In the genomic region with DNA sequence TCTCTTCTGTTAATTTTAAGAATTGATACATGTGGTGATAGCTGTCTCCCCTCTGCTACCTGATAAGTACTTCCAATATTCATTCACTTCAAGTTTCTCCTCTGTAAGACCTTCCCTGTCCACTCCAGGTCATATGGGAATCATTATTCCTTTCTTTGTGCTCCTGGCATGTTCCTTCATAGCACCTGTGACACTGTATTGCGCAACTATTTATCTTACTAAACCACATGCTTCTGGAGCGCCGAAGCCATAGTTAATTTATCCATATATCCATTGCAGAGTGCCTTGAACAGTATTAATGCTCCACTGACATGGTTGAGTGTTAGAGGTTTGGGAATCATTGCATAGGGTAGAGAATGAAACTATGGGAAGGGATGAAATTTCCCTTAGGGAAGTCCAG, we compare ENCODE assay signal across 1 cellular context.
TF ChIP-seq lines count a peak whose summit lies in the region.

No MANE protein-coding gene starts in this region.

TF ChIP-seq in GM23338, 12 proteins besides CTCF, POLR2A, EP300 and RAD21 (continued from another document):
- TF ChIP-seq, protein P1, sequence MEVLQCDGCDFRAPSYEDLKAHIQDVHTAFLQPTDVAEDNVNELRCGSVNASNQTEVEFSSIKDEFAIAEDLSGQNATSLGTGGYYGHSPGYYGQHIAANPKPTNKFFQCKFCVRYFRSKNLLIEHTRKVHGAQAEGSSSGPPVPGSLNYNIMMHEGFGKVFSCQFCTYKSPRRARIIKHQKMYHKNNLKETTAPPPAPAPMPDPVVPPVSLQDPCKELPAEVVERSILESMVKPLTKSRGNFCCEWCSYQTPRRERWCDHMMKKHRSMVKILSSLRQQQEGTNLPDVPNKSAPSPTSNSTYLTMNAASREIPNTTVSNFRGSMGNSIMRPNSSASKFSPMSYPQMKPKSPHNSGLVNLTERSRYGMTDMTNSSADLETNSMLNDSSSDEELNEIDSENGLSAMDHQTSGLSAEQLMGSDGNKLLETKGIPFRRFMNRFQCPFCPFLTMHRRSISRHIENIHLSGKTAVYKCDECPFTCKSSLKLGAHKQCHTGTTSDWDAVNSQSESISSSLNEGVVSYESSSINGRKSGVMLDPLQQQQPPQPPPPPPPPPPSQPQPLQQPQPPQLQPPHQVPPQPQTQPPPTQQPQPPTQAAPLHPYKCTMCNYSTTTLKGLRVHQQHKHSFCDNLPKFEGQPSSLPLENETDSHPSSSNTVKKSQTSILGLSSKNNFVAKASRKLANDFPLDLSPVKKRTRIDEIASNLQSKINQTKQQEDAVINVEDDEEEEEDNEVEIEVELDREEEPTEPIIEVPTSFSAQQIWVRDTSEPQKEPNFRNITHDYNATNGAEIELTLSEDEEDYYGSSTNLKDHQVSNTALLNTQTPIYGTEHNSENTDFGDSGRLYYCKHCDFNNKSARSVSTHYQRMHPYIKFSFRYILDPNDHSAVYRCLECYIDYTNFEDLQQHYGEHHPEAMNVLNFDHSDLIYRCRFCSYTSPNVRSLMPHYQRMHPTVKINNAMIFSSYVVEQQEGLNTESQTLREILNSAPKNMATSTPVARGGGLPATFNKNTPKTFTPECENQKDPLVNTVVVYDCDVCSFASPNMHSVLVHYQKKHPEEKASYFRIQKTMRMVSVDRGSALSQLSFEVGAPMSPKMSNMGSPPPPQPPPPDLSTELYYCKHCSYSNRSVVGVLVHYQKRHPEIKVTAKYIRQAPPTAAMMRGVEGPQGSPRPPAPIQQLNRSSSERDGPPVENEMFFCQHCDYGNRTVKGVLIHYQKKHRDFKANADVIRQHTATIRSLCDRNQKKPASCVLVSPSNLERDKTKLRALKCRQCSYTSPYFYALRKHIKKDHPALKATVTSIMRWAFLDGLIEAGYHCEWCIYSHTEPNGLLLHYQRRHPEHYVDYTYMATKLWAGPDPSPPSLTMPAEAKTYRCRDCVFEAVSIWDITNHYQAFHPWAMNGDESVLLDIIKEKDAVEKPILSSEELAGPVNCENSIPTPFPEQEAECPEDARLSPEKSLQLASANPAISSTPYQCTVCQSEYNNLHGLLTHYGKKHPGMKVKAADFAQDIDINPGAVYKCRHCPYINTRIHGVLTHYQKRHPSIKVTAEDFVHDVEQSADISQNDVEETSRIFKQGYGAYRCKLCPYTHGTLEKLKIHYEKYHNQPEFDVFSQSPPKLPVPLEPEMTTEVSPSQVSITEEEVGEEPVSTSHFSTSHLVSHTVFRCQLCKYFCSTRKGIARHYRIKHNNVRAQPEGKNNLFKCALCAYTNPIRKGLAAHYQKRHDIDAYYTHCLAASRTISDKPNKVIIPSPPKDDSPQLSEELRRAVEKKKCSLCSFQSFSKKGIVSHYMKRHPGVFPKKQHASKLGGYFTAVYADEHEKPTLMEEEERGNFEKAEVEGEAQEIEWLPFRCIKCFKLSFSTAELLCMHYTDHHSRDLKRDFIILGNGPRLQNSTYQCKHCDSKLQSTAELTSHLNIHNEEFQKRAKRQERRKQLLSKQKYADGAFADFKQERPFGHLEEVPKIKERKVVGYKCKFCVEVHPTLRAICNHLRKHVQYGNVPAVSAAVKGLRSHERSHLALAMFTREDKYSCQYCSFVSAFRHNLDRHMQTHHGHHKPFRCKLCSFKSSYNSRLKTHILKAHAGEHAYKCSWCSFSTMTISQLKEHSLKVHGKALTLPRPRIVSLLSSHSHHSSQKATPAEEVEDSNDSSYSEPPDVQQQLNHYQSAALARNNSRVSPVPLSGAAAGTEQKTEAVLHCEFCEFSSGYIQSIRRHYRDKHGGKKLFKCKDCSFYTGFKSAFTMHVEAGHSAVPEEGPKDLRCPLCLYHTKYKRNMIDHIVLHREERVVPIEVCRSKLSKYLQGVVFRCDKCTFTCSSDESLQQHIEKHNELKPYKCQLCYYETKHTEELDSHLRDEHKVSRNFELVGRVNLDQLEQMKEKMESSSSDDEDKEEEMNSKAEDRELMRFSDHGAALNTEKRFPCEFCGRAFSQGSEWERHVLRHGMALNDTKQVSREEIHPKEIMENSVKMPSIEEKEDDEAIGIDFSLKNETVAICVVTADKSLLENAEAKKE (CRISPR knock-in tag; IDR thresholded peaks at IDR 0.05), result no peak
- TF ChIP-seq ZNF114 (CRISPR knock-in tag; IDR thresholded peaks at IDR 0.05) (no peak), POLR2AphosphoS5 (IDR thresholded peaks at IDR 0.05; ENCODE audit: low read depth) (no peak), JUNB (IDR thresholded peaks at IDR 0.05; ENCODE audit: unreplicated experiment) (no peak)
- TF ChIP-seq, protein P2, sequence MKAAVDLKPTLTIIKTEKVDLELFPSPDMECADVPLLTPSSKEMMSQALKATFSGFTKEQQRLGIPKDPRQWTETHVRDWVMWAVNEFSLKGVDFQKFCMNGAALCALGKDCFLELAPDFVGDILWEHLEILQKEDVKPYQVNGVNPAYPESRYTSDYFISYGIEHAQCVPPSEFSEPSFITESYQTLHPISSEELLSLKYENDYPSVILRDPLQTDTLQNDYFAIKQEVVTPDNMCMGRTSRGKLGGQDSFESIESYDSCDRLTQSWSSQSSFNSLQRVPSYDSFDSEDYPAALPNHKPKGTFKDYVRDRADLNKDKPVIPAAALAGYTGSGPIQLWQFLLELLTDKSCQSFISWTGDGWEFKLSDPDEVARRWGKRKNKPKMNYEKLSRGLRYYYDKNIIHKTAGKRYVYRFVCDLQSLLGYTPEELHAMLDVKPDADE (IDR thresholded peaks at IDR 0.05), result no peak
- TF ChIP-seq, protein P3, sequence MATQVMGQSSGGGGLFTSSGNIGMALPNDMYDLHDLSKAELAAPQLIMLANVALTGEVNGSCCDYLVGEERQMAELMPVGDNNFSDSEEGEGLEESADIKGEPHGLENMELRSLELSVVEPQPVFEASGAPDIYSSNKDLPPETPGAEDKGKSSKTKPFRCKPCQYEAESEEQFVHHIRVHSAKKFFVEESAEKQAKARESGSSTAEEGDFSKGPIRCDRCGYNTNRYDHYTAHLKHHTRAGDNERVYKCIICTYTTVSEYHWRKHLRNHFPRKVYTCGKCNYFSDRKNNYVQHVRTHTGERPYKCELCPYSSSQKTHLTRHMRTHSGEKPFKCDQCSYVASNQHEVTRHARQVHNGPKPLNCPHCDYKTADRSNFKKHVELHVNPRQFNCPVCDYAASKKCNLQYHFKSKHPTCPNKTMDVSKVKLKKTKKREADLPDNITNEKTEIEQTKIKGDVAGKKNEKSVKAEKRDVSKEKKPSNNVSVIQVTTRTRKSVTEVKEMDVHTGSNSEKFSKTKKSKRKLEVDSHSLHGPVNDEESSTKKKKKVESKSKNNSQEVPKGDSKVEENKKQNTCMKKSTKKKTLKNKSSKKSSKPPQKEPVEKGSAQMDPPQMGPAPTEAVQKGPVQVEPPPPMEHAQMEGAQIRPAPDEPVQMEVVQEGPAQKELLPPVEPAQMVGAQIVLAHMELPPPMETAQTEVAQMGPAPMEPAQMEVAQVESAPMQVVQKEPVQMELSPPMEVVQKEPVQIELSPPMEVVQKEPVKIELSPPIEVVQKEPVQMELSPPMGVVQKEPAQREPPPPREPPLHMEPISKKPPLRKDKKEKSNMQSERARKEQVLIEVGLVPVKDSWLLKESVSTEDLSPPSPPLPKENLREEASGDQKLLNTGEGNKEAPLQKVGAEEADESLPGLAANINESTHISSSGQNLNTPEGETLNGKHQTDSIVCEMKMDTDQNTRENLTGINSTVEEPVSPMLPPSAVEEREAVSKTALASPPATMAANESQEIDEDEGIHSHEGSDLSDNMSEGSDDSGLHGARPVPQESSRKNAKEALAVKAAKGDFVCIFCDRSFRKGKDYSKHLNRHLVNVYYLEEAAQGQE (IDR thresholded peaks at IDR 0.05; ENCODE audit: unreplicated experiment), result no peak
